ENCODE assay signal across 27 cellular contexts in the genomic region with DNA sequence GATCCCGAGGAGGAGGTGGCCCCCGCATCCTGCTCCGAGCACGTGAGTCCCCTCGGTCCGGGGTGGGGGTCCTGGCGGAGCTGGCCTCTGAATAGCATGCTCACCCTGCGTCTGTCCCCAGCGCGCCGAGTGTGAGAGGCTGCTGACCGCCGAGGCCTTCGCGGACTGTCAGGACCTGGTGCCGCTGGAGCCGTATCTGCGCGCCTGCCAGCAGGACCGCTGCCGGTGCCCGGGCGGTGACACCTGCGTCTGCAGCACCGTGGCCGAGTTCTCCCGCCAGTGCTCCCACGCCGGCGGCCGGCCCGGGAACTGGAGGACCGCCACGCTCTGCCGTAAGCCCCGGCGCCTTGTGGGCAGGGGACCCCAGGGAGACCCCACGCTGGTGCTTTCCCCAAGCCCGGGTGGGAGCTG. TPM values are rescaled to one million over a fixed set of nuclear protein-coding genes. Genes with fewer than 3 reads are reported as not detected.
A peak's percentile ranks its signal among the peaks of the same experiment; 100 is the strongest.
DNase-seq lines count a peak whose midpoint lies in the region; ATAC-seq and TF ChIP-seq lines count a peak whose summit lies in the region.
"Had no signal": no experiment of that assay in that cellular context is flagged by ENCODE, and none has a peak within 500 bp of the region (broad histone marks: within the 10 kb centered on the region; RNA-seq: fewer than 3 reads in every experiment).

No MANE protein-coding gene starts in this region.

- no peaks in the 10 kb centered on the region for H3F3A ChIP-seq in SK-N-SH (replicated peaks; ENCODE audit: insufficient read depth)

- no peak for TF ChIP-seq CTCF in SK-N-SH (IDR thresholded peaks at IDR 0.05)
- no peak for TF ChIP-seq CTCF in dorsolateral prefrontal cortex (IDR thresholded peaks at IDR 0.05 in 54 of 56, conservative IDR thresholded peaks at IDR 0.05 in 2 of 56; ENCODE audit: low read depth in 1 of 56, partially characterized antibody in 56 of 56)

- DNase-seq in SK-N-SH (no peak), ELF-1 (ENCODE audit: low read depth, low spot score) (peak; percentile 39), dorsolateral prefrontal cortex (peak in 6 of 10 donors; percentile 14 to 44 (median 31)), posterior cingulate gyrus (peak in 6 of 10 donors; percentile 6 to 86 (median 39)), activated gamma-delta T cell treated with Interleukin-2 at 50 U/mL for 16 hours (no peak), NCI-H2171 treated with DMSO at 0.1 percent for 48 hours (lab: John Stamatoyannopoulos, UW) (no peak), Kasumi-1 (lab: John Stamatoyannopoulos, UW) (no peak)
- DNase-seq: activated CD4-positive, alpha-beta T cell treated with anti-CD3 and anti-CD28 coated beads for 48 hours; BE2C; cerebellar nuclear complex; DMS79 treated with DMSO at 0.1 percent for 48 hours; GOT3; NCI-H1105 treated with DMSO at 0.1 percent for 48 hours; NCI-H2081; NCI-H446 treated with DMSO at 0.1 percent for 48 hours; NK-92 treated with Interleukin-12 subunit alpha and Interleukin-12 subunit beta, amount 100 ng/mL, for 24 hours; stimulated activated CD4-positive, alpha-beta T cell treated with anti-CD3 and anti-CD28 coated beads, Interleukin-1b, Interleukin-23, amount 100 ng/mL, for 48 hours; substantia nigra had no signal

- H3K4me1 ChIP-seq in SK-N-SH (ENCODE audit: control insufficient read depth in 1 of 2, insufficient read depth in 2 of 2, low read depth in 1 of 2, low read length in 1 of 2): peaks cover 0 to 4% of the 10 kb centered on the region in 2 experiments; a peak in 1 of 4 replicates
- H3K4me1 ChIP-seq: BE2C had no signal

- H4K20me1 ChIP-seq in SK-N-SH (ENCODE audit: insufficient read depth): no peaks in the 10 kb centered on the region

- no peaks in the 10 kb centered on the region for H3K36me3 ChIP-seq in SK-N-SH (replicated peaks in 1 of 2; ENCODE audit: control insufficient read depth in 1 of 2, insufficient read depth in 2 of 2, low read length in 1 of 2)
- H3K36me3 ChIP-seq: BE2C, SJCRH30 had no signal

- no peak overlapping the region for H3K9ac ChIP-seq in SK-N-SH

- no peak overlapping the region for H3K4me3 ChIP-seq in SK-N-SH (ENCODE audit: low read depth in 2 of 2, low read length in 1 of 2)
- no peak overlapping the region for H3K4me3 ChIP-seq in dorsolateral prefrontal cortex
- H3K4me3 ChIP-seq: SJCRH30 had no signal

- 0% methylated on average over 1 of the region's 39 CpGs for WGBS in SK-N-SH (ENCODE audit: low lambda C conversion rate)

- H3K27ac ChIP-seq in SK-N-SH (ENCODE audit: low read depth in 2 of 2, low read length in 1 of 2) (no peak overlapping the region), dorsolateral prefrontal cortex (no peak overlapping the region)
- H3K27ac ChIP-seq: SJCRH30 had no signal

- ATAC-seq in SK-N-SH treated with all-trans-retinoic acid at 6 μM for 48 hours: peak; percentile 22; the same call in 2 of the 3 replicates

- CTCF ChIA-PET in SK-N-SH (lab: Yijun Ruan, JAX): interaction anchor here (1.1 to 1.9 kb wide), 2 partner anchors 13 to 27 kb away, joined by 4 to 6 read pairs; no protein-coding TSS in a partner anchor

- no peak overlapping the region for H2AFZ ChIP-seq in SK-N-SH (ENCODE audit: low read depth)

- intact Hi-C loops in dorsolateral prefrontal cortex (cut with DNase I) (no loop called here), posterior cingulate gyrus (cut with DNase I) (no loop called here)

- no peaks in the 10 kb centered on the region for H3K79me2 ChIP-seq in SK-N-SH (ENCODE audit: insufficient read depth)

- no peak overlapping the region for H3K4me2 ChIP-seq in SK-N-SH

- no peaks in the 10 kb centered on the region for H3K9me3 ChIP-seq in SK-N-SH
- H3K9me3 ChIP-seq: BE2C, SJCRH30 had no signal

- no peaks in the 10 kb centered on the region for H3K9me2 ChIP-seq in SK-N-SH

- no peak for TF ChIP-seq RAD21 in SK-N-SH (IDR thresholded peaks at IDR 0.05; ENCODE audit: low read length)

- no peak for TF ChIP-seq EP300 in SK-N-SH (IDR thresholded peaks at IDR 0.05; ENCODE audit: borderline replicate concordance in 1 of 2, low read depth in 1 of 2, low read length in 1 of 2)

- H3K27me3 ChIP-seq in SK-N-SH (ENCODE audit: insufficient read depth) (no peaks in the 10 kb centered on the region; the same call in 1 of the 2 replicates), dorsolateral prefrontal cortex (peaks cover 0 to 6% (median 0%) of the 10 kb centered on the region in 45 donors)
- H3K27me3 ChIP-seq: SJCRH30 had no signal

- POLR2A ChIA-PET in SK-N-SH (lab: Yijun Ruan, JAX): no interaction called here

TF ChIP-seq in SK-N-SH treated with all-trans-retinoic acid at 6 μM for 48 hours, 23 proteins besides CTCF, POLR2A, EP300 and RAD21:
- TF ChIP-seq OSR1 (CRISPR knock-in tag; IDR thresholded peaks at IDR 0.05) (no peak), SNAI2 (CRISPR knock-in tag; IDR thresholded peaks at IDR 0.05) (no peak), TCF4 (CRISPR knock-in tag; IDR thresholded peaks at IDR 0.05; ENCODE audit: borderline replicate concordance) (no peak), ZC3H10 (CRISPR knock-in tag; IDR thresholded peaks at IDR 0.05) (no peak), ZNF565 (CRISPR knock-in tag; conservative IDR thresholded peaks at IDR 0.05; ENCODE audit: low read depth) (no peak), ZFP3 (CRISPR knock-in tag; IDR thresholded peaks at IDR 0.05) (no peak), BACH2 (CRISPR knock-in tag; IDR thresholded peaks at IDR 0.05; ENCODE audit: borderline replicate concordance) (no peak), ZFP30 (CRISPR knock-in tag; IDR thresholded peaks at IDR 0.05) (no peak), CSDC2 (CRISPR knock-in tag; IDR thresholded peaks at IDR 0.05) (no peak), ESRRG (CRISPR knock-in tag; IDR thresholded peaks at IDR 0.05) (no peak)
- TF ChIP-seq, protein P1, sequence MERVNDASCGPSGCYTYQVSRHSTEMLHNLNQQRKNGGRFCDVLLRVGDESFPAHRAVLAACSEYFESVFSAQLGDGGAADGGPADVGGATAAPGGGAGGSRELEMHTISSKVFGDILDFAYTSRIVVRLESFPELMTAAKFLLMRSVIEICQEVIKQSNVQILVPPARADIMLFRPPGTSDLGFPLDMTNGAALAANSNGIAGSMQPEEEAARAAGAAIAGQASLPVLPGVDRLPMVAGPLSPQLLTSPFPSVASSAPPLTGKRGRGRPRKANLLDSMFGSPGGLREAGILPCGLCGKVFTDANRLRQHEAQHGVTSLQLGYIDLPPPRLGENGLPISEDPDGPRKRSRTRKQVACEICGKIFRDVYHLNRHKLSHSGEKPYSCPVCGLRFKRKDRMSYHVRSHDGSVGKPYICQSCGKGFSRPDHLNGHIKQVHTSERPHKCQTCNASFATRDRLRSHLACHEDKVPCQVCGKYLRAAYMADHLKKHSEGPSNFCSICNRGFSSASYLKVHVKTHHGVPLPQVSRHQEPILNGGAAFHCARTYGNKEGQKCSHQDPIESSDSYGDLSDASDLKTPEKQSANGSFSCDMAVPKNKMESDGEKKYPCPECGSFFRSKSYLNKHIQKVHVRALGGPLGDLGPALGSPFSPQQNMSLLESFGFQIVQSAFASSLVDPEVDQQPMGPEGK (CRISPR knock-in tag; IDR thresholded peaks at IDR 0.05; ENCODE audit: borderline replicate concordance): no peak
TF ChIP-seq in SK-N-SH treated with all-trans-retinoic acid at 6 μM for 48 hours: peak in this region for 0.

TF ChIP-seq in SK-N-SH, 30 proteins besides CTCF, POLR2A, EP300 and RAD21:
- no peak for TF ChIP-seq NFIC (IDR thresholded peaks at IDR 0.05; ENCODE audit: borderline replicate concordance)
- TF ChIP-seq SIN3A (IDR thresholded peaks at IDR 0.05; ENCODE audit: borderline replicate concordance, low read depth, low read length): no peak
- no peak for TF ChIP-seq EZH2phosphoT487 (IDR thresholded peaks at IDR 0.05; ENCODE audit: borderline replicate concordance, low read depth)
- TF ChIP-seq ELF1 (IDR thresholded peaks at IDR 0.05): no peak
- no peak for TF ChIP-seq JUND (IDR thresholded peaks at IDR 0.05)
- no peak for TF ChIP-seq POLR2AphosphoS5 (IDR thresholded peaks at IDR 0.05; ENCODE audit: low read depth, low read length)
- TF ChIP-seq MAX (IDR thresholded peaks at IDR 0.05; ENCODE audit: low read depth): no peak
- TF ChIP-seq FOXJ3 (CRISPR knock-in tag; IDR thresholded peaks at IDR 0.05): no peak
- TF ChIP-seq USF1 (IDR thresholded peaks at IDR 0.05; ENCODE audit: borderline replicate concordance, low read depth): no peak
- no peak for TF ChIP-seq FOXM1 (IDR thresholded peaks at IDR 0.05; ENCODE audit: low read depth)
- no peak for TF ChIP-seq CHD2 (IDR thresholded peaks at IDR 0.05; ENCODE audit: low read length, partially characterized antibody)
TF ChIP-seq in SK-N-SH: peak in this region for 0.

RNA-seq across cellular contexts. Expression of gene MUC2, which starts 3.5 kb away (rescaled TPM):
- polyA plus RNA-seq in SK-N-SH (2012; rRNA removed): not detected in 2 replicates
- not detected in 2 replicates for polyA plus RNA-seq in SK-N-SH (2012; cell fraction: cytosol; rRNA removed)
- under 0.01 TPM in 1 of 2 replicates, not detected in the other for polyA plus RNA-seq in SK-N-SH (2012; cell fraction: nucleus; rRNA removed)
- under 1 TPM in 1 of 120 experiments, not detected in 119; 0.07 TPM for total RNA-seq in dorsolateral prefrontal cortex
- total RNA-seq: activated CD8-positive, alpha-beta memory T cell treated with anti-CD3 and anti-CD28 coated beads for 36 hours; skeletal muscle tissue; T-helper 1 cell treated with Interleukin-12 subunit alpha and Interleukin-12 subunit beta and Interleukin-4 antibody, amounts not matched to agents 30 ng/mL and 1 ng/mL, for 36 hours; urinary bladder had no signal
- polyA plus RNA-seq: IgD-negative memory B cell had no signal

RNA-seq across cellular contexts. Expression of gene MUC6, which starts 41.7 kb away (rescaled TPM):
- not detected in 2 replicates for polyA plus RNA-seq in SK-N-SH (2012; rRNA removed)
- polyA plus RNA-seq in SK-N-SH (2012; cell fraction: cytosol; rRNA removed): not detected in 2 replicates
- polyA plus RNA-seq in SK-N-SH (2012; cell fraction: nucleus; rRNA removed): not detected in 2 replicates
- not detected for total RNA-seq in dorsolateral prefrontal cortex
- total RNA-seq: activated CD8-positive, alpha-beta memory T cell treated with anti-CD3 and anti-CD28 coated beads for 36 hours; MCF 10A; mesothelial cell of epicardium; SJCRH30; skeletal muscle tissue; T-helper 1 cell treated with Interleukin-12 subunit alpha and Interleukin-12 subunit beta and Interleukin-4 antibody, amounts not matched to agents 30 ng/mL and 1 ng/mL, for 36 hours; urinary bladder had no signal
- polyA plus RNA-seq: IgD-negative memory B cell, urinary bladder had no signal

Comparison
In these comparisons a context has a peak if more than half of its experiments do, and no peak if none do; other contexts are left out.
1. DNase-seq: peak in ELF-1 (single experiment), dorsolateral prefrontal cortex (6 of 10) and posterior cingulate gyrus (6 of 10); none in SK-N-SH (single experiment), activated gamma-delta T cell treated with Interleukin-2 at 50 U/mL for 16 hours (single experiment), NCI-H2171 treated with DMSO at 0.1 percent for 48 hours (single experiment) and Kasumi-1 (0 of 2).